In genomic region chr16:81486555-81487061, GRCh38 we compare ENCODE assay signal across 12 cellular contexts. TPM values are rescaled to one million over a fixed set of nuclear protein-coding genes. Genes with fewer than 3 reads are reported as not detected.
DNase-seq lines count a peak whose midpoint lies in the region; ATAC-seq and TF ChIP-seq lines count a peak whose summit lies in the region.
"Had no signal": no experiment of that assay in that cellular context is flagged by ENCODE, and none has a peak within 500 bp of the region (broad histone marks: within the 10 kb centered on the region; RNA-seq: fewer than 3 reads in every experiment).

No MANE protein-coding gene starts in this region.

- peak overlapping the region; percentile 65 for H3K27ac Mint-ChIP-seq in effector memory CD8-positive, alpha-beta T cell
- H3K27ac Mint-ChIP-seq in activated CD4-positive, alpha-beta memory T cell treated with anti-CD3 and anti-CD28 coated beads, Interleukin-2, amount 10 ng/mL, durations not matched to agents 7 days and 5 days, result no peak overlapping the region
- H3K27ac Mint-ChIP-seq: dendritic cell treated with granulocyte-macrophage colony-stimulating factor and Interleukin-4, amounts not matched to agents 40 ng/mL and 50 ng/mL, for 4 days had no signal

- CTCF ChIA-PET in activated CD4-positive, alpha-beta memory T cell treated with anti-CD3 and anti-CD28 coated beads, Interleukin-2, amount 10 ng/mL, durations not matched to agents 7 days and 5 days (lab: Charles Lee), result interaction anchor here (0.5 kb wide), 1 partner anchor 14 kb away, joined by 3 read pairs; no protein-coding TSS in a partner anchor

- peaks cover 51 to 52% of the 10 kb centered on the region in 2 donors for H3K4me1 Mint-ChIP-seq in effector memory CD8-positive, alpha-beta T cell (ENCODE audit: low read depth in 2 of 2)
- H3K4me1 Mint-ChIP-seq in activated CD4-positive, alpha-beta memory T cell treated with anti-CD3 and anti-CD28 coated beads, Interleukin-2, amount 10 ng/mL, durations not matched to agents 7 days and 5 days, result peaks cover 33% of the 10 kb centered on the region

- intact Hi-C loops in lower leg skin (cut with DNase I; ENCODE audit: low total_unique reads), result no loop called here

- no peak overlapping the region for H3K4me3 Mint-ChIP-seq in effector memory CD8-positive, alpha-beta T cell
- H3K4me3 Mint-ChIP-seq in activated CD4-positive, alpha-beta memory T cell treated with anti-CD3 and anti-CD28 coated beads, Interleukin-2, amount 10 ng/mL, durations not matched to agents 7 days and 5 days, result no peak overlapping the region
- H3K4me3 Mint-ChIP-seq: dendritic cell treated with granulocyte-macrophage colony-stimulating factor and Interleukin-4, amounts not matched to agents 40 ng/mL and 50 ng/mL, for 4 days had no signal

- H3K4me1 ChIP-seq in GM23248 (ENCODE audit: insufficient read depth), result peaks cover 26% of the 10 kb centered on the region
- peaks cover 9 to 23% of the 10 kb centered on the region in 2 donors for H3K4me1 ChIP-seq in thoracic aorta (ENCODE audit: control insufficient read depth in 1 of 2, low read depth in 2 of 2)

- TF ChIP-seq CTCF in lower leg skin (IDR thresholded peaks at IDR 0.05) (no peak), thoracic aorta (IDR thresholded peaks at IDR 0.05) (no peak)

- H3K9me2 ChIP-seq in GM23248 (ENCODE audit: insufficient read depth), result no peaks in the 10 kb centered on the region

- H3K36me3 ChIP-seq in GM23248 (ENCODE audit: low read depth), result no peaks in the 10 kb centered on the region
- no peaks in the 10 kb centered on the region for H3K36me3 ChIP-seq in thoracic aorta

- WGBS in GM23248 (ENCODE audit: low coverage in 1 of 2, low lambda C conversion rate in 2 of 2, missing lambda C conversion rate in 2 of 2), 2 experiments, result 18 to 27% methylated on average over 22 of the region's 22 CpGs
- 62 to 73% methylated on average over 20 to 22 of the region's 22 CpGs for WGBS in lower leg skin, 2 donors

- peaks cover 35% of the 10 kb centered on the region for H3K36me3 Mint-ChIP-seq in effector memory CD8-positive, alpha-beta T cell (ENCODE audit: insufficient read depth)
- H3K36me3 Mint-ChIP-seq in activated CD4-positive, alpha-beta memory T cell treated with anti-CD3 and anti-CD28 coated beads, Interleukin-2, amount 10 ng/mL, durations not matched to agents 7 days and 5 days (ENCODE audit: low read depth), result peaks cover 8% of the 10 kb centered on the region
- H3K36me3 Mint-ChIP-seq: IgD-negative memory B cell had no signal

- no peaks in the 10 kb centered on the region for H3K27me3 ChIP-seq in GM23248 (replicated peaks; ENCODE audit: insufficient read depth)
- H3K27me3 ChIP-seq in thoracic aorta (replicated peaks; ENCODE audit: insufficient read depth), result no peaks in the 10 kb centered on the region

- POLR2A ChIA-PET in activated CD4-positive, alpha-beta memory T cell treated with anti-CD3 and anti-CD28 coated beads, Interleukin-2, amount 10 ng/mL, durations not matched to agents 7 days and 5 days (lab: Charles Lee), result no interaction called here

- in situ Hi-C loops in GM23248 (cut with MboI), result no loop called here

- peaks cover 0 to 6% of the 10 kb centered on the region in 2 donors for H3K9me3 Mint-ChIP-seq in effector memory CD8-positive, alpha-beta T cell
- H3K9me3 Mint-ChIP-seq in activated CD4-positive, alpha-beta memory T cell treated with anti-CD3 and anti-CD28 coated beads, Interleukin-2, amount 10 ng/mL, durations not matched to agents 7 days and 5 days, result no peaks in the 10 kb centered on the region
- H3K9me3 Mint-ChIP-seq: dendritic cell treated with granulocyte-macrophage colony-stimulating factor and Interleukin-4, amounts not matched to agents 40 ng/mL and 50 ng/mL, for 4 days; IgD-negative memory B cell had no signal

- peak overlapping the region; percentile 86 for H3K27ac ChIP-seq in GM23248
- H3K27ac ChIP-seq in thoracic aorta, result peak overlapping the region; percentile 25 to 40

- no peaks in the 10 kb centered on the region for H4K20me1 ChIP-seq in GM23248 (ENCODE audit: insufficient read depth)

- no peak overlapping the region for H3K4me3 ChIP-seq in GM23248
- no peak overlapping the region for H3K4me3 ChIP-seq in lower leg skin (ENCODE audit: low read depth, poor library complexity, severe bottlenecking)
- H3K4me3 ChIP-seq in thoracic aorta, result peak overlapping the region; percentile 51

- H3K27me3 Mint-ChIP-seq in effector memory CD8-positive, alpha-beta T cell, result no peaks in the 10 kb centered on the region
- H3K27me3 Mint-ChIP-seq in activated CD4-positive, alpha-beta memory T cell treated with anti-CD3 and anti-CD28 coated beads, Interleukin-2, amount 10 ng/mL, durations not matched to agents 7 days and 5 days, result no peaks in the 10 kb centered on the region
- H3K27me3 Mint-ChIP-seq: dendritic cell treated with granulocyte-macrophage colony-stimulating factor and Interleukin-4, amounts not matched to agents 40 ng/mL and 50 ng/mL, for 4 days had no signal

- no peak for ATAC-seq in effector memory CD8-positive, alpha-beta T cell (replicated peaks)
- peak; percentile 25 for ATAC-seq in thoracic aorta (ENCODE audit: insufficient number of reproducible peaks, low FRiP score, low read depth)

- H3K9me3 ChIP-seq in GM23248 (ENCODE audit: low read depth) (no peaks in the 10 kb centered on the region), thoracic aorta (no peaks in the 10 kb centered on the region)

- H3K9ac ChIP-seq in GM23248, result peak overlapping the region; percentile 69

- H2AFZ ChIP-seq in GM23248, result no peak overlapping the region

- H3F3A ChIP-seq in GM23248 (ENCODE audit: insufficient read depth), result peaks cover 22% of the 10 kb centered on the region

- peaks cover 91% of the 10 kb centered on the region for H3K79me2 ChIP-seq in GM23248 (ENCODE audit: insufficient read depth)

- no peak for TF ChIP-seq POLR2A in lower leg skin (IDR thresholded peaks at IDR 0.05)

- peak overlapping the region; percentile 50 for H3K4me2 ChIP-seq in GM23248 (ENCODE audit: unreplicated experiment)

- DNase-seq in GM23248, result peak; percentile 90
- DNase-seq in effector memory CD8-positive, alpha-beta T cell, result no peak
- DNase-seq in lower leg skin (ENCODE audit: low spot score in 2 of 2), result peak; percentile 56 to 93
- DNase-seq in thoracic aorta (ENCODE audit: low spot score), result no peak
- no peak for DNase-seq in dedifferentiated amniotic fluid mesenchymal stem cell (ENCODE audit: extremely low spot score)
- no peak for DNase-seq in activated CD4-positive, alpha-beta memory T cell treated with anti-CD3 and anti-CD28 coated beads, Interleukin-2, amount 10 ng/mL, durations not matched to agents 7 days and 5 days
- no peak for DNase-seq in NCI-H1930 (lab: John Stamatoyannopoulos, UW)
- DNase-seq in NOMO-1 treated with DMSO at 0.1 percent for 48 hours (lab: John Stamatoyannopoulos, UW; ENCODE audit: unreplicated experiment), result no peak
- DNase-seq: NCI-H187 treated with DMSO at 0.1 percent for 48 hours, retina had no signal

RNA-seq across cellular contexts. Expression of gene CMIP, which starts 42.0 kb away (rescaled TPM):
- 7.8 and 9.5 TPM in 2 replicates for total RNA-seq in GM23248 (2014; rRNA removed; shearing (Covaris generic))
- 1.3 and 1.5 TPM in 2 replicates for polyA plus RNA-seq in GM23248 (2016; fragmentation: Nextera tagmentation; extraction: Ambion mirVana)
- total RNA-seq in lower leg skin (100 to 1,000 TPM in 1 of 4 donors, 10 to 100 TPM in 3; 53.7 to 115 (median 77.4) TPM), thoracic aorta (10 to 100 TPM; 20.8 to 46.8 TPM)
- 10 to 100 TPM; 57.1 to 58.3 TPM for total RNA-seq in activated CD4-positive, alpha-beta memory T cell treated with anti-CD3 and anti-CD28 coated beads, Interleukin-2, amount 10 ng/mL, durations not matched to agents 7 days and 5 days

Comparison
In these comparisons a context has a peak if more than half of its experiments do, and no peak if none do; other contexts are left out.
1. DNase-seq: peak in GM23248 (single experiment) and lower leg skin (2 of 2); none in effector memory CD8-positive, alpha-beta T cell (0 of 3), thoracic aorta (single experiment), dedifferentiated amniotic fluid mesenchymal stem cell (single experiment), activated CD4-positive, alpha-beta memory T cell treated with anti-CD3 and anti-CD28 coated beads, Interleukin-2, amount 10 ng/mL, durations not matched to agents 7 days and 5 days (single experiment), NCI-H1930 (0 of 2) and NOMO-1 treated with DMSO at 0.1 percent for 48 hours (single experiment).